Comparison of ENCODE assay signal across 1 cellular context in the genomic region with DNA sequence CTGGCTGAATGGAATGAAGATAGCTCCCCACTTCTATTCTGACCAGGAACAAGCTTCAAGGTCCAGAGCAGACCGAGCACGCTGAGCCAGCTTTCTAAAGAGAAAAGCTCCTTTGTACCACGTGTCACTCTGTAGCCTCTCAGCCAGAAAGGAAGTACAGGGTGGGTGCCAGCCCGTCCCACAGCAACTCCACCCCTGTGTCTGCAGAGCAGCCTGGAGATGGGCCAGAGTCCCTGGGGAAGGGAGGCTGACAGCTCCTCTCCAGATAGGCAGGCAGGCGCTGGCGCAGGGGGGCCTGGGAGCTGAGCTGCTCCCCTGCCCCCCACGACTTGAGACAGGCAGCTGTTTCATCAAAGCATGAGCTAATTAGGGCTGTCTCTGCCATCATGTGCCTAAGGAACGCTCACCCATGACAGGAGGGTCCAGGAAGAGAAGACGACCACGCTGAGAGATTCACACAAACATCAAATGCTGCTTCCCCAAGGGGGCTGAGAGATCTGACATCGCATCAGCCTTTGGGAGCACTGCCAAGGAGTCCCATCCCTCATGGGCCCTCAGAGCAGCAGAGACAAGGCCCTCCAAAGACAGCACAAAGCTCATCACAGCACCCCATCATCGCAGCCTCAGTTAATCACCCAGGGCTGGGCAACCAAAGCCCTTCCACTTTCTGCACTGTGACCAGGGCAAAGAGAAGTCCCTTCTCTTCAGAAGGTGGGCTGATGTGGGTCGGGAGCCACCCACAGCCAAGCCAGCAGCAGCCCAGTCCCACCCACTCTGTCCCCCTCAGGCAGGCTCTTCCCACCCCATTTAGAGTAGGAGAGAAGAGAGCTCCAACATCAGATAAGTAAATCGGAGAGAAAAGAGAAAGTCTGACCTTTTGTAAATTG.
TF ChIP-seq lines count a peak whose summit lies in the region.

No MANE protein-coding gene starts in this region.

TF ChIP-seq in WTC11, 78 proteins besides CTCF, POLR2A, EP300 and RAD21 (continued from another document):
- TF ChIP-seq, protein P1, sequence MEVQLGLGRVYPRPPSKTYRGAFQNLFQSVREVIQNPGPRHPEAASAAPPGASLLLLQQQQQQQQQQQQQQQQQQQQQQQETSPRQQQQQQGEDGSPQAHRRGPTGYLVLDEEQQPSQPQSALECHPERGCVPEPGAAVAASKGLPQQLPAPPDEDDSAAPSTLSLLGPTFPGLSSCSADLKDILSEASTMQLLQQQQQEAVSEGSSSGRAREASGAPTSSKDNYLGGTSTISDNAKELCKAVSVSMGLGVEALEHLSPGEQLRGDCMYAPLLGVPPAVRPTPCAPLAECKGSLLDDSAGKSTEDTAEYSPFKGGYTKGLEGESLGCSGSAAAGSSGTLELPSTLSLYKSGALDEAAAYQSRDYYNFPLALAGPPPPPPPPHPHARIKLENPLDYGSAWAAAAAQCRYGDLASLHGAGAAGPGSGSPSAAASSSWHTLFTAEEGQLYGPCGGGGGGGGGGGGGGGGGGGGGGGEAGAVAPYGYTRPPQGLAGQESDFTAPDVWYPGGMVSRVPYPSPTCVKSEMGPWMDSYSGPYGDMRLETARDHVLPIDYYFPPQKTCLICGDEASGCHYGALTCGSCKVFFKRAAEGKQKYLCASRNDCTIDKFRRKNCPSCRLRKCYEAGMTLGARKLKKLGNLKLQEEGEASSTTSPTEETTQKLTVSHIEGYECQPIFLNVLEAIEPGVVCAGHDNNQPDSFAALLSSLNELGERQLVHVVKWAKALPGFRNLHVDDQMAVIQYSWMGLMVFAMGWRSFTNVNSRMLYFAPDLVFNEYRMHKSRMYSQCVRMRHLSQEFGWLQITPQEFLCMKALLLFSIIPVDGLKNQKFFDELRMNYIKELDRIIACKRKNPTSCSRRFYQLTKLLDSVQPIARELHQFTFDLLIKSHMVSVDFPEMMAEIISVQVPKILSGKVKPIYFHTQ (CRISPR knock-in tag; IDR thresholded peaks at IDR 0.05) = no peak
- no peak for TF ChIP-seq NFE2L1 (CRISPR knock-in tag; IDR thresholded peaks at IDR 0.05)
- TF ChIP-seq, protein P2, sequence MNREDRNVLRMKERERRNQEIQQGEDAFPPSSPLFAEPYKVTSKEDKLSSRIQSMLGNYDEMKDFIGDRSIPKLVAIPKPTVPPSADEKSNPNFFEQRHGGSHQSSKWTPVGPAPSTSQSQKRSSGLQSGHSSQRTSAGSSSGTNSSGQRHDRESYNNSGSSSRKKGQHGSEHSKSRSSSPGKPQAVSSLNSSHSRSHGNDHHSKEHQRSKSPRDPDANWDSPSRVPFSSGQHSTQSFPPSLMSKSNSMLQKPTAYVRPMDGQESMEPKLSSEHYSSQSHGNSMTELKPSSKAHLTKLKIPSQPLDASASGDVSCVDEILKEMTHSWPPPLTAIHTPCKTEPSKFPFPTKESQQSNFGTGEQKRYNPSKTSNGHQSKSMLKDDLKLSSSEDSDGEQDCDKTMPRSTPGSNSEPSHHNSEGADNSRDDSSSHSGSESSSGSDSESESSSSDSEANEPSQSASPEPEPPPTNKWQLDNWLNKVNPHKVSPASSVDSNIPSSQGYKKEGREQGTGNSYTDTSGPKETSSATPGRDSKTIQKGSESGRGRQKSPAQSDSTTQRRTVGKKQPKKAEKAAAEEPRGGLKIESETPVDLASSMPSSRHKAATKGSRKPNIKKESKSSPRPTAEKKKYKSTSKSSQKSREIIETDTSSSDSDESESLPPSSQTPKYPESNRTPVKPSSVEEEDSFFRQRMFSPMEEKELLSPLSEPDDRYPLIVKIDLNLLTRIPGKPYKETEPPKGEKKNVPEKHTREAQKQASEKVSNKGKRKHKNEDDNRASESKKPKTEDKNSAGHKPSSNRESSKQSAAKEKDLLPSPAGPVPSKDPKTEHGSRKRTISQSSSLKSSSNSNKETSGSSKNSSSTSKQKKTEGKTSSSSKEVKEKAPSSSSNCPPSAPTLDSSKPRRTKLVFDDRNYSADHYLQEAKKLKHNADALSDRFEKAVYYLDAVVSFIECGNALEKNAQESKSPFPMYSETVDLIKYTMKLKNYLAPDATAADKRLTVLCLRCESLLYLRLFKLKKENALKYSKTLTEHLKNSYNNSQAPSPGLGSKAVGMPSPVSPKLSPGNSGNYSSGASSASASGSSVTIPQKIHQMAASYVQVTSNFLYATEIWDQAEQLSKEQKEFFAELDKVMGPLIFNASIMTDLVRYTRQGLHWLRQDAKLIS (CRISPR knock-in tag; IDR thresholded peaks at IDR 0.05; ENCODE audit: borderline replicate concordance) = no peak
- no peak for TF ChIP-seq ZNF671 (CRISPR knock-in tag; IDR thresholded peaks at IDR 0.05)
- no peak for TF ChIP-seq TCF7 (CRISPR knock-in tag; IDR thresholded peaks at IDR 0.05; ENCODE audit: low read depth)
- TF ChIP-seq NR2C2 (CRISPR knock-in tag; IDR thresholded peaks at IDR 0.05) = no peak
- no peak for TF ChIP-seq TP53 (CRISPR knock-in tag; IDR thresholded peaks at IDR 0.05)
- TF ChIP-seq, protein P3, sequence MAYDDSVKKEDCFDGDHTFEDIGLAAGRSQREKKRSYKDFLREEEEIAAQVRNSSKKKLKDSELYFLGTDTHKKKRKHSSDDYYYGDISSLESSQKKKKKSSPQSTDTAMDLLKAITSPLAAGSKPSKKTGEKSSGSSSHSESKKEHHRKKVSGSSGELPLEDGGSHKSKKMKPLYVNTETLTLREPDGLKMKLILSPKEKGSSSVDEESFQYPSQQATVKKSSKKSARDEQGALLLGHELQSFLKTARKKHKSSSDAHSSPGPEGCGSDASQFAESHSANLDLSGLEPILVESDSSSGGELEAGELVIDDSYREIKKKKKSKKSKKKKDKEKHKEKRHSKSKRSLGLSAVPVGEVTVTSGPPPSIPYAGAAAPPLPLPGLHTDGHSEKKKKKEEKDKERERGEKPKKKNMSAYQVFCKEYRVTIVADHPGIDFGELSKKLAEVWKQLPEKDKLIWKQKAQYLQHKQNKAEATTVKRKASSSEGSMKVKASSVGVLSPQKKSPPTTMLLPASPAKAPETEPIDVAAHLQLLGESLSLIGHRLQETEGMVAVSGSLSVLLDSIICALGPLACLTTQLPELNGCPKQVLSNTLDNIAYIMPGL (CRISPR knock-in tag; IDR thresholded peaks at IDR 0.05) = no peak
- TF ChIP-seq ZNF263 (CRISPR knock-in tag; IDR thresholded peaks at IDR 0.05; ENCODE audit: low read depth) = no peak
- TF ChIP-seq, protein P4, sequence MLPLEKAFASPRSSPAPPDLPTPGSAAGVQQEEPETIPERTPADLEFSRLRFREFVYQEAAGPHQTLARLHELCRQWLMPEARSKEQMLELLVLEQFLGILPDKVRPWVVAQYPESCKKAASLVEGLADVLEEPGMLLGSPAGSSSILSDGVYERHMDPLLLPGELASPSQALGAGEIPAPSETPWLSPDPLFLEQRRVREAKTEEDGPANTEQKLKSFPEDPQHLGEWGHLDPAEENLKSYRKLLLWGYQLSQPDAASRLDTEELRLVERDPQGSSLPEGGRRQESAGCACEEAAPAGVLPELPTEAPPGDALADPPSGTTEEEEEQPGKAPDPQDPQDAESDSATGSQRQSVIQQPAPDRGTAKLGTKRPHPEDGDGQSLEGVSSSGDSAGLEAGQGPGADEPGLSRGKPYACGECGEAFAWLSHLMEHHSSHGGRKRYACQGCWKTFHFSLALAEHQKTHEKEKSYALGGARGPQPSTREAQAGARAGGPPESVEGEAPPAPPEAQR (CRISPR knock-in tag; IDR thresholded peaks at IDR 0.05) = no peak
- no peak for TF ChIP-seq ESRRA (CRISPR knock-in tag; IDR thresholded peaks at IDR 0.05; ENCODE audit: borderline replicate concordance)
- TF ChIP-seq, protein P5, sequence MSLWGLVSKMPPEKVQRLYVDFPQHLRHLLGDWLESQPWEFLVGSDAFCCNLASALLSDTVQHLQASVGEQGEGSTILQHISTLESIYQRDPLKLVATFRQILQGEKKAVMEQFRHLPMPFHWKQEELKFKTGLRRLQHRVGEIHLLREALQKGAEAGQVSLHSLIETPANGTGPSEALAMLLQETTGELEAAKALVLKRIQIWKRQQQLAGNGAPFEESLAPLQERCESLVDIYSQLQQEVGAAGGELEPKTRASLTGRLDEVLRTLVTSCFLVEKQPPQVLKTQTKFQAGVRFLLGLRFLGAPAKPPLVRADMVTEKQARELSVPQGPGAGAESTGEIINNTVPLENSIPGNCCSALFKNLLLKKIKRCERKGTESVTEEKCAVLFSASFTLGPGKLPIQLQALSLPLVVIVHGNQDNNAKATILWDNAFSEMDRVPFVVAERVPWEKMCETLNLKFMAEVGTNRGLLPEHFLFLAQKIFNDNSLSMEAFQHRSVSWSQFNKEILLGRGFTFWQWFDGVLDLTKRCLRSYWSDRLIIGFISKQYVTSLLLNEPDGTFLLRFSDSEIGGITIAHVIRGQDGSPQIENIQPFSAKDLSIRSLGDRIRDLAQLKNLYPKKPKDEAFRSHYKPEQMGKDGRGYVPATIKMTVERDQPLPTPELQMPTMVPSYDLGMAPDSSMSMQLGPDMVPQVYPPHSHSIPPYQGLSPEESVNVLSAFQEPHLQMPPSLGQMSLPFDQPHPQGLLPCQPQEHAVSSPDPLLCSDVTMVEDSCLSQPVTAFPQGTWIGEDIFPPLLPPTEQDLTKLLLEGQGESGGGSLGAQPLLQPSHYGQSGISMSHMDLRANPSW (CRISPR knock-in tag; conservative IDR thresholded peaks at IDR 0.05; ENCODE audit: low read depth) = no peak
- TF ChIP-seq CBFB (CRISPR knock-in tag; IDR thresholded peaks at IDR 0.05; ENCODE audit: low read depth) = no peak
- TF ChIP-seq, protein P6, sequence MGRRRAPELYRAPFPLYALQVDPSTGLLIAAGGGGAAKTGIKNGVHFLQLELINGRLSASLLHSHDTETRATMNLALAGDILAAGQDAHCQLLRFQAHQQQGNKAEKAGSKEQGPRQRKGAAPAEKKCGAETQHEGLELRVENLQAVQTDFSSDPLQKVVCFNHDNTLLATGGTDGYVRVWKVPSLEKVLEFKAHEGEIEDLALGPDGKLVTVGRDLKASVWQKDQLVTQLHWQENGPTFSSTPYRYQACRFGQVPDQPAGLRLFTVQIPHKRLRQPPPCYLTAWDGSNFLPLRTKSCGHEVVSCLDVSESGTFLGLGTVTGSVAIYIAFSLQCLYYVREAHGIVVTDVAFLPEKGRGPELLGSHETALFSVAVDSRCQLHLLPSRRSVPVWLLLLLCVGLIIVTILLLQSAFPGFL (CRISPR knock-in tag; IDR thresholded peaks at IDR 0.05; ENCODE audit: borderline replicate concordance) = no peak
- TF ChIP-seq RORB (CRISPR knock-in tag; IDR thresholded peaks at IDR 0.05) = no peak
